ENCODE assay signal across 2 cellular contexts in the genomic region with DNA sequence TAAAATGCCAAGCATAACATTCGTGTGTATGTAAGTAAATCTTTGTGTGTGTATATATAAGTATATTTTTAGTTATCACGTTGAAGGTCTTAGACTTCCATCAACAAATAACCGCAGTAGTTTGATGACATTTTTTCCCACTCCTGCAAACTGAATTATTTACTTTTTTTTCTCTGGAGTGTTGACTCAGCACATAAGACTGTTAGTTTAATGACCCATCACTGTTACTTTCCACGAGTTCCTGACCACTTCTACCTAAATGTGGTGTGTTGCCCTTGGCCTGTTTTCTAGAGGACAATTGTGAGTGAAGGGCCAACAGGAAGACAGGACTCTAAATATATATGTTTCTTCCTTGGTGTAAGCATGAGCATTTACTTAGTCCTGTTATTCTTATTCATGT.
TF ChIP-seq lines count a peak whose summit lies in the region.

No MANE protein-coding gene starts in this region.

TF ChIP-seq in IMR-90, 13 proteins besides CTCF, POLR2A, EP300 and RAD21:
- TF ChIP-seq, protein P1, sequence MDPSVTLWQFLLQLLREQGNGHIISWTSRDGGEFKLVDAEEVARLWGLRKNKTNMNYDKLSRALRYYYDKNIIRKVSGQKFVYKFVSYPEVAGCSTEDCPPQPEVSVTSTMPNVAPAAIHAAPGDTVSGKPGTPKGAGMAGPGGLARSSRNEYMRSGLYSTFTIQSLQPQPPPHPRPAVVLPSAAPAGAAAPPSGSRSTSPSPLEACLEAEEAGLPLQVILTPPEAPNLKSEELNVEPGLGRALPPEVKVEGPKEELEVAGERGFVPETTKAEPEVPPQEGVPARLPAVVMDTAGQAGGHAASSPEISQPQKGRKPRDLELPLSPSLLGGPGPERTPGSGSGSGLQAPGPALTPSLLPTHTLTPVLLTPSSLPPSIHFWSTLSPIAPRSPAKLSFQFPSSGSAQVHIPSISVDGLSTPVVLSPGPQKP (IDR thresholded peaks at IDR 0.05; ENCODE audit: borderline replicate concordance, low read depth, low read length), result no peak
- TF ChIP-seq MAFK (IDR thresholded peaks at IDR 0.05; ENCODE audit: low read depth, low read length), result peak; percentile 93
- TF ChIP-seq RFX5 (IDR thresholded peaks at IDR 0.05; ENCODE audit: low read depth, low read length), result no peak
- peak; percentile 74 for TF ChIP-seq FOS (IDR thresholded peaks at IDR 0.05; ENCODE audit: low read depth, low read length)
- TF ChIP-seq MAZ (IDR thresholded peaks at IDR 0.05; ENCODE audit: borderline replicate concordance, low read depth, low read length), result no peak
- TF ChIP-seq BHLHE40 (IDR thresholded peaks at IDR 0.05; ENCODE audit: low read depth, low read length), result peak; percentile 23
- no peak for TF ChIP-seq MXI1 (IDR thresholded peaks at IDR 0.05; ENCODE audit: borderline replicate concordance, low read depth, low read length)
- TF ChIP-seq, protein P2, sequence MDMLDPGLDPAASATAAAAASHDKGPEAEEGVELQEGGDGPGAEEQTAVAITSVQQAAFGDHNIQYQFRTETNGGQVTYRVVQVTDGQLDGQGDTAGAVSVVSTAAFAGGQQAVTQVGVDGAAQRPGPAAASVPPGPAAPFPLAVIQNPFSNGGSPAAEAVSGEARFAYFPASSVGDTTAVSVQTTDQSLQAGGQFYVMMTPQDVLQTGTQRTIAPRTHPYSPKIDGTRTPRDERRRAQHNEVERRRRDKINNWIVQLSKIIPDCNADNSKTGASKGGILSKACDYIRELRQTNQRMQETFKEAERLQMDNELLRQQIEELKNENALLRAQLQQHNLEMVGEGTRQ (IDR thresholded peaks at IDR 0.05; ENCODE audit: low read depth, low read length), result no peak
- no peak for TF ChIP-seq RCOR1 (IDR thresholded peaks at IDR 0.05; ENCODE audit: insufficient replicate concordance, low read length)
- 0 out of 2 replicates have a peak, but pooled peaks have one; percentile 45 for TF ChIP-seq NFE2L2 (IDR thresholded peaks at IDR 0.05; ENCODE audit: low read depth, low read length)
- TF ChIP-seq SMC3 (IDR thresholded peaks at IDR 0.05; ENCODE audit: low read depth, low read length), result no peak
- TF ChIP-seq CHD1 (IDR thresholded peaks at IDR 0.05; ENCODE audit: low read depth, low read length), result no peak
- no peak for TF ChIP-seq CEBPB (IDR thresholded peaks at IDR 0.05; ENCODE audit: low read depth, low read length)

TF ChIP-seq in HepG2, 621 proteins besides CTCF, POLR2A, EP300 and RAD21 (continues in another document):
- TF ChIP-seq ZFX (CRISPR knock-in tag; IDR thresholded peaks at IDR 0.05; ENCODE audit: low read depth) (no peak), SMYD3 (CRISPR knock-in tag; IDR thresholded peaks at IDR 0.05) (no peak), EEA1 (CRISPR knock-in tag; IDR thresholded peaks at IDR 0.05; ENCODE audit: borderline replicate concordance) (no peak), ZNF510 (CRISPR knock-in tag; IDR thresholded peaks at IDR 0.05; ENCODE audit: low read depth) (no peak), PCBP1 (IDR thresholded peaks at IDR 0.05; ENCODE audit: borderline replicate concordance, low read depth, low read length) (no peak), HNF4A (CRISPR knock-in tag; IDR thresholded peaks at IDR 0.05) (peak; percentile 43; the same call in 1 of the 2 replicates), GZF1 (CRISPR knock-in tag; IDR thresholded peaks at IDR 0.05) (no peak), HDAC2 (CRISPR knock-in tag; IDR thresholded peaks at IDR 0.05) (peak; percentile 65), ZNF878 (CRISPR knock-in tag; IDR thresholded peaks at IDR 0.05) (peak; percentile 49; the same call in 1 of the 2 replicates), ZNF354B (CRISPR knock-in tag; IDR thresholded peaks at IDR 0.05) (no peak), BHLHE40 (IDR thresholded peaks at IDR 0.05; ENCODE audit: low read length) (no peak), ZIK1 (CRISPR knock-in tag; IDR thresholded peaks at IDR 0.05; ENCODE audit: borderline replicate concordance, low read depth) (no peak), ATF1 (CRISPR knock-in tag; IDR thresholded peaks at IDR 0.05) (no peak), SP4 (CRISPR knock-in tag; IDR thresholded peaks at IDR 0.05) (no peak), HNRNPH1 (optimal IDR thresholded peaks at IDR 0.05; ENCODE audit: low read depth, low read length) (no peak), ZNF891 (CRISPR knock-in tag; IDR thresholded peaks at IDR 0.05) (no peak), ZBTB7B (CRISPR knock-in tag; IDR thresholded peaks at IDR 0.05) (no peak), NR1H2 (CRISPR knock-in tag; IDR thresholded peaks at IDR 0.05; ENCODE audit: borderline replicate concordance, low read depth) (no peak), ZFP36L1 (CRISPR knock-in tag; IDR thresholded peaks at IDR 0.05) (no peak), TEAD3 (CRISPR knock-in tag; optimal IDR thresholded peaks at IDR 0.05; ENCODE audit: borderline replicate concordance) (peak; percentile 69), SP140L (CRISPR knock-in tag; IDR thresholded peaks at IDR 0.05; ENCODE audit: borderline replicate concordance) (no peak), ZNF720 (CRISPR knock-in tag; IDR thresholded peaks at IDR 0.05) (no peak)
- TF ChIP-seq, protein P3, sequence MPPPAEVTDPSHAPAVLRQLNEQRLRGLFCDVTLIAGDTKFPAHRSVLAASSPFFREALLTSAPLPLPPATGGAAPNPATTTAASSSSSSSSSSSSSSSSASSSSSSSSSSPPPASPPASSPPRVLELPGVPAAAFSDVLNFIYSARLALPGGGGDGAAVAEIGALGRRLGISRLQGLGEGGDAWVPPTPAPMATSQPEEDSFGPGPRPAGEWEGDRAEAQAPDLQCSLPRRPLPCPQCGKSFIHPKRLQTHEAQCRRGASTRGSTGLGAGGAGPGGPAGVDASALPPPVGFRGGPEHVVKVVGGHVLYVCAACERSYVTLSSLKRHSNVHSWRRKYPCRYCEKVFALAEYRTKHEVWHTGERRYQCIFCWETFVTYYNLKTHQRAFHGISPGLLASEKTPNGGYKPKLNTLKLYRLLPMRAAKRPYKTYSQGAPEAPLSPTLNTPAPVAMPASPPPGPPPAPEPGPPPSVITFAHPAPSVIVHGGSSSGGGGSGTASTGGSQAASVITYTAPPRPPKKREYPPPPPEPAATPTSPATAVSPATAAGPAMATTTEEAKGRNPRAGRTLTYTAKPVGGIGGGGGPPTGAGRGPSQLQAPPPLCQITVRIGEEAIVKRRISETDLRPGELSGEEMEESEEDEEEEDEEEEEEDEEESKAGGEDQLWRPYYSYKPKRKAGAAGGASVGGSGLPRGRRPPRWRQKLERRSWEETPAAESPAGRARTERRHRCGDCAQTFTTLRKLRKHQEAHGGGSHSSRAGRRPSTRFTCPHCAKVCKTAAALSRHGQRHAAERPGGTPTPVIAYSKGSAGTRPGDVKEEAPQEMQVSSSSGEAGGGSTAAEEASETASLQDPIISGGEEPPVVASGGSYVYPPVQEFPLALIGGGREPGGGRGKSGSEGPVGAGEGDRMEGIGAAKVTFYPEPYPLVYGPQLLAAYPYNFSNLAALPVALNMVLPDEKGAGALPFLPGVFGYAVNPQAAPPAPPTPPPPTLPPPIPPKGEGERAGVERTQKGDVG (CRISPR knock-in tag; IDR thresholded peaks at IDR 0.05; ENCODE audit: borderline replicate concordance), result no peak
- TF ChIP-seq, protein P4, sequence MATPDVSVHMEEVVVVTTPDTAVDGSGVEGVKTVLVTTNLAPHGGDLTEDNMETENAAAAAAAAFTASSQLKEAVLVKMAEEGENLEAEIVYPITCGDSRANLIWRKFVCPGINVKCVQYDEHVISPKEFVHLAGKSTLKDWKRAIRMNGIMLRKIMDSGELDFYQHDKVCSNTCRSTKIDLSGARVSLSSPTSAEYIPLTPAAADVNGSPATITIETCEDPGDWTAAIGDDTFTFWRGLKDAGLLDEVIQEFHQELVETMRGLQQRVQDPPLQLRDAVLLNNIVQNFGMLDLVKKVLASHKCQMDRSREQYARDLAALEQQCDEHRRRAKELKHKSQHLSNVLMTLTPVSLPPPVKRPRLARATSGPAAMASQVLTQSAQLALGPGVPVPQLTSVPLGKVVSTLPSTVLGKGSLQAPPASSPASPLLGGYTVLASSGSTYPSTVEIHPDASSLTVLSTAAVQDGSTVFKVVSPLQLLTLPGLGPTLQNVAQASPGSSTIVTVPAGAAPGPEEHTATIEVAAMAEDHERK (CRISPR knock-in tag; IDR thresholded peaks at IDR 0.05; ENCODE audit: low read depth), result no peak
- TF ChIP-seq, protein P5, sequence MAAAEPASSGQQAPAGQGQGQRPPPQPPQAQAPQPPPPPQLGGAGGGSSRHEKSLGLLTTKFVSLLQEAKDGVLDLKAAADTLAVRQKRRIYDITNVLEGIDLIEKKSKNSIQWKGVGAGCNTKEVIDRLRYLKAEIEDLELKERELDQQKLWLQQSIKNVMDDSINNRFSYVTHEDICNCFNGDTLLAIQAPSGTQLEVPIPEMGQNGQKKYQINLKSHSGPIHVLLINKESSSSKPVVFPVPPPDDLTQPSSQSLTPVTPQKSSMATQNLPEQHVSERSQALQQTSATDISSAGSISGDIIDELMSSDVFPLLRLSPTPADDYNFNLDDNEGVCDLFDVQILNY (CRISPR knock-in tag; conservative IDR thresholded peaks at IDR 0.05), result no peak
- TF ChIP-seq, protein P6, sequence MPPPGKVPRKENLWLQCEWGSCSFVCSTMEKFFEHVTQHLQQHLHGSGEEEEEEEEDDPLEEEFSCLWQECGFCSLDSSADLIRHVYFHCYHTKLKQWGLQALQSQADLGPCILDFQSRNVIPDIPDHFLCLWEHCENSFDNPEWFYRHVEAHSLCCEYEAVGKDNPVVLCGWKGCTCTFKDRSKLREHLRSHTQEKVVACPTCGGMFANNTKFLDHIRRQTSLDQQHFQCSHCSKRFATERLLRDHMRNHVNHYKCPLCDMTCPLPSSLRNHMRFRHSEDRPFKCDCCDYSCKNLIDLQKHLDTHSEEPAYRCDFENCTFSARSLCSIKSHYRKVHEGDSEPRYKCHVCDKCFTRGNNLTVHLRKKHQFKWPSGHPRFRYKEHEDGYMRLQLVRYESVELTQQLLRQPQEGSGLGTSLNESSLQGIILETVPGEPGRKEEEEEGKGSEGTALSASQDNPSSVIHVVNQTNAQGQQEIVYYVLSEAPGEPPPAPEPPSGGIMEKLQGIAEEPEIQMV (CRISPR knock-in tag; IDR thresholded peaks at IDR 0.05; ENCODE audit: low read depth), result no peak
- TF ChIP-seq, protein P7, sequence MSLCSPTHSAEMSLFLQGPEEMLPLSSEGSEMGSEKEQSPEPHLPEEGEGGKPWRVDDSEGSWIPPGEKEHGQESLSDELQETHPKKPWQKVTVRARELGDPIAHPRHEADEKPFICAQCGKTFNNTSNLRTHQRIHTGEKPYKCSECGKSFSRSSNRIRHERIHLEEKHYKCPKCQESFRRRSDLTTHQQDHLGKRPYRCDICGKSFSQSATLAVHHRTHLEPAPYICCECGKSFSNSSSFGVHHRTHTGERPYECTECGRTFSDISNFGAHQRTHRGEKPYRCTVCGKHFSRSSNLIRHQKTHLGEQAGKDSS (CRISPR knock-in tag; IDR thresholded peaks at IDR 0.05; ENCODE audit: borderline replicate concordance, low read depth), result no peak
- TF ChIP-seq, protein P8, sequence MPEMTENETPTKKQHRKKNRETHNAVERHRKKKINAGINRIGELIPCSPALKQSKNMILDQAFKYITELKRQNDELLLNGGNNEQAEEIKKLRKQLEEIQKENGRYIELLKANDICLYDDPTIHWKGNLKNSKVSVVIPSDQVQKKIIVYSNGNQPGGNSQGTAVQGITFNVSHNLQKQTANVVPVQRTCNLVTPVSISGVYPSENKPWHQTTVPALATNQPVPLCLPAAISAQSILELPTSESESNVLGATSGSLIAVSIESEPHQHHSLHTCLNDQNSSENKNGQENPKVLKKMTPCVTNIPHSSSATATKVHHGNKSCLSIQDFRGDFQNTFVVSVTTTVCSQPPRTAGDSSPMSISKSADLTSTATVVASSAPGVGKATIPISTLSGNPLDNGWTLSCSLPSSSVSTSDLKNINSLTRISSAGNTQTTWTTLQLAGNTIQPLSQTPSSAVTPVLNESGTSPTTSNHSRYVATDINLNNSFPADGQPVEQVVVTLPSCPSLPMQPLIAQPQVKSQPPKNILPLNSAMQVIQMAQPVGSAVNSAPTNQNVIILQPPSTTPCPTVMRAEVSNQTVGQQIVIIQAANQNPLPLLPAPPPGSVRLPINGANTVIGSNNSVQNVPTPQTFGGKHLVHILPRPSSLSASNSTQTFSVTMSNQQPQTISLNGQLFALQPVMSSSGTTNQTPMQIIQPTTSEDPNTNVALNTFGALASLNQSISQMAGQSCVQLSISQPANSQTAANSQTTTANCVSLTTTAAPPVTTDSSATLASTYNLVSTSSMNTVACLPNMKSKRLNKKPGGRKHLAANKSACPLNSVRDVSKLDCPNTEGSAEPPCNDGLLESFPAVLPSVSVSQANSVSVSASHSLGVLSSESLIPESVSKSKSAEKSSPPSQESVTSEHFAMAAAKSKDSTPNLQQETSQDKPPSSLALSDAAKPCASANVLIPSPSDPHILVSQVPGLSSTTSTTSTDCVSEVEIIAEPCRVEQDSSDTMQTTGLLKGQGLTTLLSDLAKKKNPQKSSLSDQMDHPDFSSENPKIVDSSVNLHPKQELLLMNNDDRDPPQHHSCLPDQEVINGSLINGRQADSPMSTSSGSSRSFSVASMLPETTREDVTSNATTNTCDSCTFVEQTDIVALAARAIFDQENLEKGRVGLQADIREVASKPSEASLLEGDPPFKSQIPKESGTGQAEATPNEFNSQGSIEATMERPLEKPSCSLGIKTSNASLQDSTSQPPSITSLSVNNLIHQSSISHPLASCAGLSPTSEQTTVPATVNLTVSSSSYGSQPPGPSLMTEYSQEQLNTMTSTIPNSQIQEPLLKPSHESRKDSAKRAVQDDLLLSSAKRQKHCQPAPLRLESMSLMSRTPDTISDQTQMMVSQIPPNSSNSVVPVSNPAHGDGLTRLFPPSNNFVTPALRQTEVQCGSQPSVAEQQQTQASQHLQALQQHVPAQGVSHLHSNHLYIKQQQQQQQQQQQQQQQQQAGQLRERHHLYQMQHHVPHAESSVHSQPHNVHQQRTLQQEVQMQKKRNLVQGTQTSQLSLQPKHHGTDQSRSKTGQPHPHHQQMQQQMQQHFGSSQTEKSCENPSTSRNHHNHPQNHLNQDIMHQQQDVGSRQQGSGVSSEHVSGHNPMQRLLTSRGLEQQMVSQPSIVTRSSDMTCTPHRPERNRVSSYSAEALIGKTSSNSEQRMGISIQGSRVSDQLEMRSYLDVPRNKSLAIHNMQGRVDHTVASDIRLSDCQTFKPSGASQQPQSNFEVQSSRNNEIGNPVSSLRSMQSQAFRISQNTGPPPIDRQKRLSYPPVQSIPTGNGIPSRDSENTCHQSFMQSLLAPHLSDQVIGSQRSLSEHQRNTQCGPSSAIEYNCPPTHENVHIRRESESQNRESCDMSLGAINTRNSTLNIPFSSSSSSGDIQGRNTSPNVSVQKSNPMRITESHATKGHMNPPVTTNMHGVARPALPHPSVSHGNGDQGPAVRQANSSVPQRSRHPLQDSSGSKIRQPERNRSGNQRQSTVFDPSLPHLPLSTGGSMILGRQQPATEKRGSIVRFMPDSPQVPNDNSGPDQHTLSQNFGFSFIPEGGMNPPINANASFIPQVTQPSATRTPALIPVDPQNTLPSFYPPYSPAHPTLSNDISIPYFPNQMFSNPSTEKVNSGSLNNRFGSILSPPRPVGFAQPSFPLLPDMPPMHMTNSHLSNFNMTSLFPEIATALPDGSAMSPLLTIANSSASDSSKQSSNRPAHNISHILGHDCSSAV (CRISPR knock-in tag; IDR thresholded peaks at IDR 0.05; ENCODE audit: borderline replicate concordance), result no peak
